In the genomic region with DNA sequence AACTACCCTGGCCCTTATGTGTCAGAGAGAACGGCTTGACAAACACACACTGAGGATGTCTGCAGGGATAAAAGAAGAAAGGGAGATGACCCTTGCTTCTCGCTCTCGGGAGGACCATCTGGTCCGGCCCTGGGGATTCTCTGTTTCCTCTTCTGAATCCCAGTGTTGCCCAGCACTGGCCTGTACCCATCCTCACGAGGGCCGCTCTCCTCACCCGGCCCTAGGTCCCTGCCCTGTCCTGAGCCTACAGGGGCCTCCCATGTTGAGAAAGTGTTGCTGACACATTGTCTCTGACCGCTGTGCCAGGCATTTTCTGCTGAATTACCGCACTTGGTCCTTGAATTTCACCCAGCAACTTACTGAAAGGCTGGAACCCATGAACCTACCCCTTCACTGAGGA, we compare ENCODE assay signal across 1 cellular context.
TF ChIP-seq lines count a peak whose summit lies in the region.

No MANE protein-coding gene starts in this region.

TF ChIP-seq in A549, 52 proteins besides CTCF, POLR2A, EP300 and RAD21:
- TF ChIP-seq REST (IDR thresholded peaks at IDR 0.05) (no peak), FOXS1 (CRISPR knock-in tag; IDR thresholded peaks at IDR 0.05) (no peak), HOXA7 (CRISPR knock-in tag; IDR thresholded peaks at IDR 0.05) (no peak), NR3C1 (IDR thresholded peaks at IDR 0.05) (no peak), EHMT2 (IDR thresholded peaks at IDR 0.05; ENCODE audit: low read depth) (no peak), HEYL (CRISPR knock-in tag; IDR thresholded peaks at IDR 0.05) (no peak), CBX8 (IDR thresholded peaks at IDR 0.05) (no peak)
- TF ChIP-seq, protein P1, sequence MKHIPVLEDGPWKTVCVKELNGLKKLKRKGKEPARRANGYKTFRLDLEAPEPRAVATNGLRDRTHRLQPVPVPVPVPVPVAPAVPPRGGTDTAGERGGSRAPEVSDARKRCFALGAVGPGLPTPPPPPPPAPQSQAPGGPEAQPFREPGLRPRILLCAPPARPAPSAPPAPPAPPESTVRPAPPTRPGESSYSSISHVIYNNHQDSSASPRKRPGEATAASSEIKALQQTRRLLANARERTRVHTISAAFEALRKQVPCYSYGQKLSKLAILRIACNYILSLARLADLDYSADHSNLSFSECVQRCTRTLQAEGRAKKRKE (CRISPR knock-in tag; IDR thresholded peaks at IDR 0.05; ENCODE audit: low read depth) = no peak
